Comparison of ENCODE assay signal across 2 cellular contexts in the genomic region with DNA sequence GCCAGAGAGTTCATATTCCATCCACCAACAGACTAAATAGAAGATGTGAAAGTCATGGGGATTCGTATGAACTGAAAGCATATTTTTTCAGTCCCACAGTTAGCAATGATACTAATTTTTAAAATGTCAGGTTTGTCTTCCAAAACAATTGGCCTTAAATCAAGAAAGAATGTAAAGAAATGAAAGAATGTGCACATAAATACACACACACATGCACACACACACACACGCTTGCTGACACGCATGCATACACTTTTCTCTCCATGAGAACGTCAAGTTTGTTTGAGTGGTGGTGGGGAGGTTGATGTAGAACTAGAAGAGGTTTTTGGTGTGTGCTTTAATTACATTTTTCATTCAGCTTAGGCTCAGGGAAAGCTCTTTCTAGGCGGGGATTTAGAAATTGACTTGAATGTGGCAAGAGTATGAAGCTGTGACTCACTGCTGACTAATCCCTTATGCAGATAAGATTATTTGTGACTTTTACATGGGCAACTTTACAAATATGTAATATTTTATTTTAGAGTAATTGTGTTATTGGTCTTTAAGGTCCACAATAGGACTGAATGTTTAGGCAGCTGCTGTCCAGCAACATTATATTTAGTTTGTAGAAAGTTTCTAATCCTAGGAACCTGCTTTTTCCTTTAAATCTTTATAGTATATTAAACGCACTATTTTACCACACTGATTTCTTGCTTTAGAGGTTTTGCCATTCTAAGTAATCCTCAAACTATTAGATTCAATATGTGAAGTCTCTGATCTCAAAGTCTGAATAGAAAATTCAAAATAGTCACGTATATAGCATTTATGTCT.
A peak's percentile ranks its signal among the peaks of the same experiment; 100 is the strongest.
TF ChIP-seq lines count a peak whose summit lies in the region.

No MANE protein-coding gene starts in this region.

TF ChIP-seq in liver, 16 proteins besides CTCF, POLR2A, EP300 and RAD21:
- no peak for TF ChIP-seq TAF1 (conservative IDR thresholded peaks at IDR 0.05)
- TF ChIP-seq RXRA (IDR thresholded peaks at IDR 0.05) = no peak
- TF ChIP-seq REST (IDR thresholded peaks at IDR 0.05) = peak; percentile 48
- peak in 1 of 2 donors; percentile 55 for TF ChIP-seq JUND (IDR thresholded peaks at IDR 0.05)
- TF ChIP-seq, protein P1, sequence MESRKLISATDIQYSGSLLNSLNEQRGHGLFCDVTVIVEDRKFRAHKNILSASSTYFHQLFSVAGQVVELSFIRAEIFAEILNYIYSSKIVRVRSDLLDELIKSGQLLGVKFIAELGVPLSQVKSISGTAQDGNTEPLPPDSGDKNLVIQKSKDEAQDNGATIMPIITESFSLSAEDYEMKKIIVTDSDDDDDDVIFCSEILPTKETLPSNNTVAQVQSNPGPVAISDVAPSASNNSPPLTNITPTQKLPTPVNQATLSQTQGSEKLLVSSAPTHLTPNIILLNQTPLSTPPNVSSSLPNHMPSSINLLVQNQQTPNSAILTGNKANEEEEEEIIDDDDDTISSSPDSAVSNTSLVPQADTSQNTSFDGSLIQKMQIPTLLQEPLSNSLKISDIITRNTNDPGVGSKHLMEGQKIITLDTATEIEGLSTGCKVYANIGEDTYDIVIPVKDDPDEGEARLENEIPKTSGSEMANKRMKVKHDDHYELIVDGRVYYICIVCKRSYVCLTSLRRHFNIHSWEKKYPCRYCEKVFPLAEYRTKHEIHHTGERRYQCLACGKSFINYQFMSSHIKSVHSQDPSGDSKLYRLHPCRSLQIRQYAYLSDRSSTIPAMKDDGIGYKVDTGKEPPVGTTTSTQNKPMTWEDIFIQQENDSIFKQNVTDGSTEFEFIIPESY (IDR thresholded peaks at IDR 0.05) = no peak
- TF ChIP-seq, protein P2, sequence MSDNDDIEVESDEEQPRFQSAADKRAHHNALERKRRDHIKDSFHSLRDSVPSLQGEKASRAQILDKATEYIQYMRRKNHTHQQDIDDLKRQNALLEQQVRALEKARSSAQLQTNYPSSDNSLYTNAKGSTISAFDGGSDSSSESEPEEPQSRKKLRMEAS (IDR thresholded peaks at IDR 0.05) = no peak
- TF ChIP-seq FOXA2 (IDR thresholded peaks at IDR 0.05) = no peak

TF ChIP-seq in HepG2, 621 proteins besides CTCF, POLR2A, EP300 and RAD21:
- TF ChIP-seq ZFP62 (CRISPR knock-in tag; IDR thresholded peaks at IDR 0.05) = no peak
- no peak for TF ChIP-seq PAWR (CRISPR knock-in tag; IDR thresholded peaks at IDR 0.05; ENCODE audit: borderline replicate concordance)
- no peak for TF ChIP-seq ZNF878 (CRISPR knock-in tag; IDR thresholded peaks at IDR 0.05)
- no peak for TF ChIP-seq REST (IDR thresholded peaks at IDR 0.05; ENCODE audit: borderline replicate concordance in 1 of 2, low read depth in 1 of 2, low read length in 2 of 2)
- TF ChIP-seq, protein P3, sequence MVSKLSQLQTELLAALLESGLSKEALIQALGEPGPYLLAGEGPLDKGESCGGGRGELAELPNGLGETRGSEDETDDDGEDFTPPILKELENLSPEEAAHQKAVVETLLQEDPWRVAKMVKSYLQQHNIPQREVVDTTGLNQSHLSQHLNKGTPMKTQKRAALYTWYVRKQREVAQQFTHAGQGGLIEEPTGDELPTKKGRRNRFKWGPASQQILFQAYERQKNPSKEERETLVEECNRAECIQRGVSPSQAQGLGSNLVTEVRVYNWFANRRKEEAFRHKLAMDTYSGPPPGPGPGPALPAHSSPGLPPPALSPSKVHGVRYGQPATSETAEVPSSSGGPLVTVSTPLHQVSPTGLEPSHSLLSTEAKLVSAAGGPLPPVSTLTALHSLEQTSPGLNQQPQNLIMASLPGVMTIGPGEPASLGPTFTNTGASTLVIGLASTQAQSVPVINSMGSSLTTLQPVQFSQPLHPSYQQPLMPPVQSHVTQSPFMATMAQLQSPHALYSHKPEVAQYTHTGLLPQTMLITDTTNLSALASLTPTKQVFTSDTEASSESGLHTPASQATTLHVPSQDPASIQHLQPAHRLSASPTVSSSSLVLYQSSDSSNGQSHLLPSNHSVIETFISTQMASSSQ (IDR thresholded peaks at IDR 0.05; ENCODE audit: low read depth) = no peak
- TF ChIP-seq, protein P3 (CRISPR knock-in tag; IDR thresholded peaks at IDR 0.05; ENCODE audit: borderline replicate concordance) = no peak
